In genomic region chr15:25850154-25851111, GRCh38 we compare ENCODE assay signal across 8 cellular contexts. TPM values are rescaled to one million over a fixed set of nuclear protein-coding genes. Genes with fewer than 3 reads are reported as not detected.
DNase-seq lines count a peak whose midpoint lies in the region; ATAC-seq and TF ChIP-seq lines count a peak whose summit lies in the region.

No MANE protein-coding gene starts in this region.

- H4K20me1 ChIP-seq in PC-9 (ENCODE audit: insufficient read depth), result no peaks in the 10 kb centered on the region

- DNase-seq in T-helper 22 cell (ENCODE audit: low read depth) (peak; percentile 49), brain microvascular endothelial cell (peak; percentile 58), kidney glomerular epithelial cell (lab: John Stamatoyannopoulos, UW) (peak; percentile 81), DMS153 (lab: John Stamatoyannopoulos, UW) (no peak), PC-9 (no peak)
- DNase-seq in stimulated activated CD4-positive, alpha-beta T cell treated with anti-CD3 and anti-CD28 coated beads, Interleukin-2, amount 100 ng/mL, for 48 hours, result peak; percentile 55 to 59

- H3K4me2 ChIP-seq in PC-9, result no peak overlapping the region

- no peaks in the 10 kb centered on the region for H3F3A ChIP-seq in PC-9 (ENCODE audit: insufficient read depth, low read depth)

- peak overlapping the region; percentile 81 for H3K27ac ChIP-seq in brain microvascular endothelial cell
- H3K27ac ChIP-seq in PC-9, result no peak overlapping the region

- TF ChIP-seq CTCF in brain microvascular endothelial cell (IDR thresholded peaks at IDR 0.05; ENCODE audit: low read depth, low read length, missing control alignments), result no peak
- no peak for TF ChIP-seq CTCF in PC-9 (conservative IDR thresholded peaks at IDR 0.05)

- no peaks in the 10 kb centered on the region for H3K79me2 ChIP-seq in PC-9 (ENCODE audit: low read depth)

- POLR2A ChIA-PET in PC-9 (lab: Charles Lee; ENCODE audit: unreplicated experiment), result no interaction called here

- H3K27me3 ChIP-seq in brain microvascular endothelial cell (replicated peaks) (no peaks in the 10 kb centered on the region), PC-9 (ENCODE audit: insufficient read depth, low read depth) (peaks cover 9% of the 10 kb centered on the region)

- in situ Hi-C loops in brain microvascular endothelial cell (cut with HindIII; ENCODE audit: low pct_ligation_motif_present, low sequenced_read_pairs), result no loop called here

- H3K9me3 ChIP-seq in PC-9 (ENCODE audit: insufficient read depth, low read depth), result no peaks in the 10 kb centered on the region

- ATAC-seq in GM19025 (IDR thresholded peaks at IDR 0.05; ENCODE audit: low read depth, unreplicated experiment) (peak; percentile 74), HG03159 (IDR thresholded peaks at IDR 0.05; ENCODE audit: unreplicated experiment) (peak; percentile 74)

- H3K4me3 ChIP-seq in brain microvascular endothelial cell (ENCODE audit: low read depth, low read length), result peak overlapping the region; percentile 45
- H3K4me3 ChIP-seq in PC-9, result no peak overlapping the region

- intact Hi-C loops in PC-9 (cut with micrococcal nuclease; ENCODE audit: unreplicated experiment), result no loop called here

- no peak overlapping the region for H2AFZ ChIP-seq in PC-9

- CTCF ChIA-PET in PC-9 (lab: Charles Lee), result no interaction called here

- no peaks in the 10 kb centered on the region for H3K4me1 ChIP-seq in PC-9 (replicated peaks; ENCODE audit: insufficient read depth)

- BruUV-seq in PC-9 (replicated peaks; lab: Mats Ljungman, UMichigan), result no TSS peak

- no peaks in the 10 kb centered on the region for H3K9me2 ChIP-seq in PC-9 (ENCODE audit: insufficient read depth)

- H3K36me3 ChIP-seq in brain microvascular endothelial cell (replicated peaks) (no peaks in the 10 kb centered on the region), PC-9 (ENCODE audit: low read depth) (no peaks in the 10 kb centered on the region)

RNA-seq across cellular contexts. Expression of gene ATP10A, which starts 12.7 kb away (rescaled TPM):
- total RNA-seq in PC-9 (2021), result not detected in 2 replicates

Comparison
In these comparisons a context has a peak if more than half of its experiments do, and no peak if none do; other contexts are left out.
1. DNase-seq: peak in T-helper 22 cell (single experiment), brain microvascular endothelial cell (single experiment), kidney glomerular epithelial cell (single experiment) and stimulated activated CD4-positive, alpha-beta T cell treated with anti-CD3 and anti-CD28 coated beads, Interleukin-2, amount 100 ng/mL, for 48 hours (2 of 2); none in DMS153 (single experiment) and PC-9 (0 of 2).